ENCODE assay signal across 14 cellular contexts in the genomic region with DNA sequence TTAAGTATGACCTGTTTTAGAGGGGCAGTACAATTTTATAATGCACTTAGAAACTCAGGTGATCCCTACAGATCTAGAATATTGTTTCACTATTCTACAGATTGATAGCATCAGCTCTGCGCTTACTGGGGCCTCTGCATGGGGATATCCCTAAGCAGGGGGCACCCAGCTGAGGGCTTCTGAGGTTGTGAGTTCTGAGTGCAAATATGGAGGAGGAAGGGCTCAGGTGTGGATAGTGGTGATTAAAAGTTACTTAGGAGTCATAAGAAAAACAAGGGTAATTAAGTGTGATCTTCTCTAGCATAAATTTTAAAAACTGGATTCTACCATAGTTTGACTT.
DNase-seq lines count a peak whose midpoint lies in the region; ATAC-seq and TF ChIP-seq lines count a peak whose summit lies in the region.
"Had no signal": no experiment of that assay in that cellular context is flagged by ENCODE, and none has a peak within 500 bp of the region (broad histone marks: within the 10 kb centered on the region; RNA-seq: fewer than 3 reads in every experiment).

No MANE protein-coding gene starts in this region.

- peak overlapping the region; percentile 78 for H3K4me2 ChIP-seq in OCI-LY3 (ENCODE audit: low read length)

- H3K79me2 ChIP-seq in OCI-LY3 (ENCODE audit: low read length) = no peaks in the 10 kb centered on the region

- peaks cover 17% of the 10 kb centered on the region for H3K27me3 ChIP-seq in OCI-LY3 (ENCODE audit: low read depth, low read length)
- H3K27me3 ChIP-seq: upper lobe of right lung had no signal

- H3K9me3 ChIP-seq in OCI-LY3 (ENCODE audit: insufficient read depth, low read length) = no peaks in the 10 kb centered on the region
- H3K9me3 ChIP-seq: upper lobe of right lung had no signal

- H3K9ac ChIP-seq in OCI-LY3 (ENCODE audit: low read length) = no peak overlapping the region

- H3K4me1 ChIP-seq in OCI-LY3 (ENCODE audit: low read length) = peaks cover 24% of the 10 kb centered on the region
- H3K4me1 ChIP-seq: upper lobe of right lung had no signal

- DNase-seq in stimulated activated naive CD4-positive, alpha-beta T cell (lab: John Stamatoyannopoulos, UW) = no peak
- DNase-seq in COLO668 (lab: John Stamatoyannopoulos, UW; ENCODE audit: unreplicated experiment) (no peak), NCI-H128 (lab: John Stamatoyannopoulos, UW; ENCODE audit: unreplicated experiment) (no peak)
- DNase-seq in activated naive CD4-positive, alpha-beta T cell treated with Interleukin-2 at 50 U/mL for 16 hours = no peak
- DNase-seq: amniotic stem cell, H7, NCI-H510A treated with DMSO at 0.1 percent for 48 hours, right cardiac atrium, SW 1271, upper lobe of right lung had no signal

- no peak for TF ChIP-seq CTCF in OCI-LY3 (IDR thresholded peaks at IDR 0.05; ENCODE audit: low read depth, low read length)

- no peak overlapping the region for H2AFZ ChIP-seq in OCI-LY3 (ENCODE audit: low read depth, low read length)

- H3K27ac ChIP-seq in OCI-LY3 (ENCODE audit: low read length) = peak overlapping the region; percentile 42
- H3K27ac ChIP-seq: upper lobe of right lung had no signal

- no peaks in the 10 kb centered on the region for H3K36me3 ChIP-seq in OCI-LY3 (replicated peaks; ENCODE audit: low read depth, low read length)
- H3K36me3 ChIP-seq: upper lobe of right lung had no signal

- peak overlapping the region; percentile 60 for H3K4me3 ChIP-seq in OCI-LY3 (ENCODE audit: low read length)
- H3K4me3 ChIP-seq: upper lobe of right lung had no signal

- H4K20me1 ChIP-seq in OCI-LY3 (ENCODE audit: insufficient read depth, low read length) = no peaks in the 10 kb centered on the region

- ATAC-seq in GM18517 (IDR thresholded peaks at IDR 0.05; ENCODE audit: unreplicated experiment) (peak; percentile 45), GM21528 (IDR thresholded peaks at IDR 0.05; ENCODE audit: low FRiP score, unreplicated experiment) (peak; percentile 42), HG03045 (IDR thresholded peaks at IDR 0.05; ENCODE audit: unreplicated experiment) (peak; percentile 58)
- ATAC-seq: right cardiac atrium, upper lobe of right lung had no signal
